Comparison of ENCODE assay signal across 9 cellular contexts in the genomic region with DNA sequence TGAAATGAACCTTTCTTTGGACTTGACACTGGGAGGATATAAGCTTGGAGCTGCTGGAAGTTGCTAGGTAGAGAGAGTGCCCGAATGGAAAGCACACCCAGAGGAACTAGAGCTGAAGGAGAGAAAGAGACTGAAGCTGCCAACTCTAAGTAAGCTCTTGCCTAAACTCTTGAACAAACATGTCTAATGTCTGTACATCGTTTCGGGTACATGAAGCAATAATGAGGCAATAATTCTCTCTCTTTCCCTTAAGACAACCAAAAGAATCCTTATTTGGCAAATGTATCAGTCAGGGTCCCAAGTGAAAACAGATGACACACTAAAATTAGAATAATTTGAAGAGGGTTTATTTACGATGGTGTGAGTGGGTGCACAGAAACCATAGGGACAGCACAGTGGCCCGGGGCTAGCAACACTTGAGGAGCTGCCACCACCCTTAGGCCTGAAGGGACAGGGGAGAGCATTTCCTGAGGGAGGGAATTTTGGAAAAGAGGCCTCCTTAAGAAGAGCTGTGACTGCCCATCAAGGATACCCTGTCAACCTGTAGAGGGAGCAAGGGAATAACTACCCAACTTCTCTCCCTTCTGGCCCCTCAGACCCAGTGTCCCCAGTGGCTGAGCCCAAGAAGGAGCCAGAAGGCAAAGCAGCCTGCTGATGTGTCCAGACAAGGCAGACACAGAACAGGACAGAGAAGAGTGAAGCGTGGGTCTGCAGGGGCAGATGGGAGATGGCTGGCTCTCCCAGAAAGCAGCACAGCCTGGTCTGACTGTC. TPM values are rescaled to one million over a fixed set of nuclear protein-coding genes. Genes with fewer than 3 reads are reported as not detected.
DNase-seq lines count a peak whose midpoint lies in the region; ATAC-seq and TF ChIP-seq lines count a peak whose summit lies in the region.
"Had no signal": no experiment of that assay in that cellular context is flagged by ENCODE, and none has a peak within 500 bp of the region (broad histone marks: within the 10 kb centered on the region; RNA-seq: fewer than 3 reads in every experiment).

No MANE protein-coding gene starts in this region.

- DNase-seq in activated naive CD8-positive, alpha-beta T cell treated with anti-CD3 and anti-CD28 coated beads, Interleukin-2, amount 10 ng/mL, durations not matched to agents 7 days and 5 days: no peak
- no peak for DNase-seq in activated naive CD8-positive, alpha-beta T cell treated with anti-CD3 and anti-CD28 coated beads for 36 hours
- DNase-seq in RPMI7951 (ENCODE audit: low read depth) (peak; percentile 53), fibroblast of peridontal ligament (ENCODE audit: extremely low read depth) (peak; percentile 96), spleen (peak; percentile 38), occipital lobe (lab: John Stamatoyannopoulos, UW) (no peak)
- DNase-seq in effector memory CD8-positive, alpha-beta T cell: no peak

- no peaks in the 10 kb centered on the region for H3K27me3 ChIP-seq in spleen (replicated peaks in 1 of 7)

- H3K4me3 Mint-ChIP-seq in activated naive CD8-positive, alpha-beta T cell treated with anti-CD3 and anti-CD28 coated beads, Interleukin-2, amount 10 ng/mL, durations not matched to agents 7 days and 5 days: no peak overlapping the region
- H3K4me3 Mint-ChIP-seq in activated naive CD8-positive, alpha-beta T cell treated with anti-CD3 and anti-CD28 coated beads for 36 hours: no peak overlapping the region
- H3K4me3 Mint-ChIP-seq in effector memory CD8-positive, alpha-beta T cell: no peak overlapping the region
- H3K4me3 Mint-ChIP-seq: stimulated activated naive CD8-positive, alpha-beta T cell treated with anti-CD3 and anti-CD28 coated beads, Interleukin-15, Interleukin-2, amounts not matched to agents 100 ng/mL and 50 ng/mL, for 24 hours had no signal

- H3K27me3 Mint-ChIP-seq in activated naive CD8-positive, alpha-beta T cell treated with anti-CD3 and anti-CD28 coated beads, Interleukin-2, amount 10 ng/mL, durations not matched to agents 7 days and 5 days: peaks cover 5% of the 10 kb centered on the region
- no peaks in the 10 kb centered on the region for H3K27me3 Mint-ChIP-seq in activated naive CD8-positive, alpha-beta T cell treated with anti-CD3 and anti-CD28 coated beads for 36 hours
- H3K27me3 Mint-ChIP-seq in effector memory CD8-positive, alpha-beta T cell: no peaks in the 10 kb centered on the region
- H3K27me3 Mint-ChIP-seq: stimulated activated naive CD8-positive, alpha-beta T cell treated with anti-CD3 and anti-CD28 coated beads, Interleukin-15, Interleukin-2, amounts not matched to agents 100 ng/mL and 50 ng/mL, for 24 hours had no signal

- peaks cover 1% of the 10 kb centered on the region for H3K9me3 Mint-ChIP-seq in activated naive CD8-positive, alpha-beta T cell treated with anti-CD3 and anti-CD28 coated beads, Interleukin-2, amount 10 ng/mL, durations not matched to agents 7 days and 5 days
- H3K9me3 Mint-ChIP-seq in activated naive CD8-positive, alpha-beta T cell treated with anti-CD3 and anti-CD28 coated beads for 36 hours: no peaks in the 10 kb centered on the region
- H3K9me3 Mint-ChIP-seq in effector memory CD8-positive, alpha-beta T cell: no peaks in the 10 kb centered on the region

- intact Hi-C loops in spleen (cut with DNase I; ENCODE audit: low total_unique reads): no loop called here

- no peak overlapping the region for H3K4me3 ChIP-seq in spleen

- no peaks in the 10 kb centered on the region for H3K9me3 ChIP-seq in spleen

- H3K4me1 Mint-ChIP-seq in activated naive CD8-positive, alpha-beta T cell treated with anti-CD3 and anti-CD28 coated beads, Interleukin-2, amount 10 ng/mL, durations not matched to agents 7 days and 5 days: peaks cover 18% of the 10 kb centered on the region
- H3K4me1 Mint-ChIP-seq in activated naive CD8-positive, alpha-beta T cell treated with anti-CD3 and anti-CD28 coated beads for 36 hours: peaks cover 18% of the 10 kb centered on the region
- H3K4me1 Mint-ChIP-seq in effector memory CD8-positive, alpha-beta T cell (ENCODE audit: low read depth in 2 of 2): peaks cover 17 to 18% of the 10 kb centered on the region in 2 donors

- no peaks in the 10 kb centered on the region for H3K36me3 ChIP-seq in spleen

- TF ChIP-seq POLR2A in spleen (IDR thresholded peaks at IDR 0.05): no peak

- no peak for ATAC-seq in activated naive CD8-positive, alpha-beta T cell treated with anti-CD3 and anti-CD28 coated beads, Interleukin-2, amount 10 ng/mL, durations not matched to agents 7 days and 5 days (ENCODE audit: low read depth)
- ATAC-seq in GM18873 (IDR thresholded peaks at IDR 0.05; ENCODE audit: low FRiP score, unreplicated experiment): no peak
- no peak for ATAC-seq in effector memory CD8-positive, alpha-beta T cell (replicated peaks)

- POLR2A ChIA-PET in activated naive CD8-positive, alpha-beta T cell treated with anti-CD3 and anti-CD28 coated beads, Interleukin-2, amount 10 ng/mL, durations not matched to agents 7 days and 5 days (lab: Charles Lee): no interaction called here

- TF ChIP-seq CTCF in spleen (IDR thresholded peaks at IDR 0.05 in 8 of 11, conservative IDR thresholded peaks at IDR 0.05 in 3 of 11): peak in 1 of 11 experiments; percentile 18

- peaks cover 19 to 23% (median 22%) of the 10 kb centered on the region in 6 donors for H3K4me1 ChIP-seq in spleen

- no peak overlapping the region for H3K27ac ChIP-seq in spleen

- 57 to 77% (median 67%) methylated on average over 6 of the region's 6 CpGs for WGBS in spleen, 5 donors

- H3K36me3 Mint-ChIP-seq in activated naive CD8-positive, alpha-beta T cell treated with anti-CD3 and anti-CD28 coated beads, Interleukin-2, amount 10 ng/mL, durations not matched to agents 7 days and 5 days: peaks cover under 1% of the 10 kb centered on the region
- H3K36me3 Mint-ChIP-seq in activated naive CD8-positive, alpha-beta T cell treated with anti-CD3 and anti-CD28 coated beads for 36 hours: no peaks in the 10 kb centered on the region
- H3K36me3 Mint-ChIP-seq in effector memory CD8-positive, alpha-beta T cell (ENCODE audit: insufficient read depth): peaks cover 6% of the 10 kb centered on the region

- H3K27ac Mint-ChIP-seq in activated naive CD8-positive, alpha-beta T cell treated with anti-CD3 and anti-CD28 coated beads, Interleukin-2, amount 10 ng/mL, durations not matched to agents 7 days and 5 days: peak overlapping the region; percentile 60
- H3K27ac Mint-ChIP-seq in activated naive CD8-positive, alpha-beta T cell treated with anti-CD3 and anti-CD28 coated beads for 36 hours: no peak overlapping the region
- H3K27ac Mint-ChIP-seq in effector memory CD8-positive, alpha-beta T cell: peak overlapping the region in 1 of 2 donors; percentile 1
- H3K27ac Mint-ChIP-seq: stimulated activated naive CD8-positive, alpha-beta T cell treated with anti-CD3 and anti-CD28 coated beads, Interleukin-15, Interleukin-2, amounts not matched to agents 100 ng/mL and 50 ng/mL, for 24 hours had no signal

RNA-seq across cellular contexts. Expression of gene KHDRBS1, which starts 36.1 kb away (rescaled TPM):
- 100 to 1,000 TPM; 162 TPM for total RNA-seq in activated naive CD8-positive, alpha-beta T cell treated with anti-CD3 and anti-CD28 coated beads, Interleukin-2, amount 10 ng/mL, durations not matched to agents 7 days and 5 days
- 100 to 1,000 TPM; 221 to 222 TPM for total RNA-seq in activated naive CD8-positive, alpha-beta T cell treated with anti-CD3 and anti-CD28 coated beads for 36 hours
- 54.4 and 59.0 TPM in 2 replicates for total RNA-seq in RPMI7951 (2014; rRNA removed; shearing (Covaris generic))
- total RNA-seq in spleen (100 to 1,000 TPM in 3 of 7 donors, 10 to 100 TPM in 4; 69.9 to 109 (median 97.9) TPM), occipital lobe (87.2 TPM)
- 10 to 100 TPM; 63.8 to 80.6 (median 74.5) TPM for polyA plus RNA-seq in spleen

RNA-seq across cellular contexts. Expression of gene PTP4A2, which starts 39.4 kb away (rescaled TPM):
- 100 to 1,000 TPM; 356 to 363 TPM for total RNA-seq in activated naive CD8-positive, alpha-beta T cell treated with anti-CD3 and anti-CD28 coated beads, Interleukin-2, amount 10 ng/mL, durations not matched to agents 7 days and 5 days
- 100 to 1,000 TPM; 342 to 357 TPM for total RNA-seq in activated naive CD8-positive, alpha-beta T cell treated with anti-CD3 and anti-CD28 coated beads for 36 hours
- total RNA-seq in RPMI7951 (2014; rRNA removed; shearing (Covaris generic)): 225 and 397 TPM in 2 replicates
- total RNA-seq in spleen: 100 to 1,000 TPM; 201 to 300 (median 254) TPM
- 100 to 1,000 TPM in 1 of 3 donors, 10 to 100 TPM in 2; 72.9 to 111 (median 94.2) TPM for polyA plus RNA-seq in spleen
- total RNA-seq in occipital lobe: 551 TPM

Comparison
In these comparisons a context has a peak if more than half of its experiments do, and no peak if none do; other contexts are left out.
1. DNase-seq: peak in RPMI7951 (single experiment), fibroblast of peridontal ligament (single experiment) and spleen (single experiment); none in activated naive CD8-positive, alpha-beta T cell treated with anti-CD3 and anti-CD28 coated beads, Interleukin-2, amount 10 ng/mL, durations not matched to agents 7 days and 5 days (single experiment), activated naive CD8-positive, alpha-beta T cell treated with anti-CD3 and anti-CD28 coated beads for 36 hours (single experiment), occipital lobe (single experiment) and effector memory CD8-positive, alpha-beta T cell (0 of 3).